Comparison of ENCODE assay signal across 8 cellular contexts in genomic region chr4:17817027-17817426, GRCh38. TPM values are rescaled to one million over a fixed set of nuclear protein-coding genes. Genes with fewer than 3 reads are reported as not detected.
DNase-seq lines count a peak whose midpoint lies in the region; ATAC-seq and TF ChIP-seq lines count a peak whose summit lies in the region.

No MANE protein-coding gene starts in this region.

- H3K36me3 Mint-ChIP-seq in mesothelial cell of epicardium, result peaks cover 2% of the 10 kb centered on the region

- H2AFZ ChIP-seq in PC-3 (ENCODE audit: low read length), result no peak overlapping the region

- H3F3A ChIP-seq in PC-3 (ENCODE audit: low read length, unreplicated experiment), result no peaks in the 10 kb centered on the region

- H3K79me2 ChIP-seq in PC-3 (ENCODE audit: low read length), result peaks cover 65% of the 10 kb centered on the region

- H3K27ac Mint-ChIP-seq in mesothelial cell of epicardium, result peak overlapping the region; percentile 65

- DNase-seq in DMS79 treated with DMSO at 0.1 percent for 48 hours (lab: John Stamatoyannopoulos, UW) (peak; percentile 10), PC-3 (peak; percentile 48), colonic mucosa (no peak), mesothelial cell of epicardium (ENCODE audit: low spot score in 2 of 2, unreplicated experiment in 2 of 2) (no peak), NCI-H524 treated with DMSO at 0.1 percent for 48 hours (lab: John Stamatoyannopoulos, UW) (no peak)
- DNase-seq in activated T-cell treated with anti-CD3 and anti-CD28 coated beads, Interleukin-2, amount 50 U/mL, for 48 hours, result no peak

- intact Hi-C loops in PC-3 (cut with micrococcal nuclease) (loop anchor here (1.0 to 10.0 kb wide), 4 partner anchors 115 to 776 kb away; partner anchors contain the start of gene LCORL), colonic mucosa (cut with DNase I) (loop anchor here (5.0 to 10.0 kb wide), 2 partner anchors 558 to 775 kb away; no protein-coding TSS in a partner anchor)

- POLR2A ChIA-PET in PC-3 (lab: Charles Lee; ENCODE audit: unreplicated experiment), result no interaction called here

- ATAC-seq in GM19035 (IDR thresholded peaks at IDR 0.05; ENCODE audit: unreplicated experiment), result peak; percentile 76
- peak; percentile 80 for ATAC-seq in HG03196 (IDR thresholded peaks at IDR 0.05; ENCODE audit: unreplicated experiment)
- peak; percentile 71 for ATAC-seq in PC-3

- H4K20me1 ChIP-seq in PC-3 (ENCODE audit: low read length), result no peaks in the 10 kb centered on the region

- H3K27me3 ChIP-seq in PC-3 (ENCODE audit: low read length) (no peaks in the 10 kb centered on the region), colonic mucosa (no peaks in the 10 kb centered on the region)

- H3K36me3 ChIP-seq in PC-3 (ENCODE audit: low read depth, low read length) (peaks cover 32% of the 10 kb centered on the region), colonic mucosa (no peaks in the 10 kb centered on the region)

- H3K27ac ChIP-seq in PC-3 (ENCODE audit: low read length), result no peak overlapping the region
- no peak overlapping the region for H3K27ac ChIP-seq in colonic mucosa

- TF ChIP-seq CTCF in PC-3 (conservative IDR thresholded peaks at IDR 0.05; ENCODE audit: low read depth, low read length), result peak; percentile 57
- peak; percentile 26 for TF ChIP-seq CTCF in colonic mucosa (IDR thresholded peaks at IDR 0.05)
- peak; percentile 29 for TF ChIP-seq CTCF in mesothelial cell of epicardium (IDR thresholded peaks at IDR 0.05; ENCODE audit: unreplicated experiment)

- no peak overlapping the region for H3K4me2 ChIP-seq in PC-3 (ENCODE audit: low read length)

- no peak overlapping the region for H3K4me3 Mint-ChIP-seq in mesothelial cell of epicardium

- H3K4me1 ChIP-seq in PC-3 (ENCODE audit: insufficient read depth, low read length) (peaks cover 8% of the 10 kb centered on the region; the same call in 1 of the 2 replicates), colonic mucosa (peaks cover 5% of the 10 kb centered on the region)

- no peaks in the 10 kb centered on the region for H3K27me3 Mint-ChIP-seq in mesothelial cell of epicardium (ENCODE audit: low read depth)

- H3K4me1 Mint-ChIP-seq in mesothelial cell of epicardium, result peaks cover 10% of the 10 kb centered on the region

- no peaks in the 10 kb centered on the region for H3K9me3 Mint-ChIP-seq in mesothelial cell of epicardium

- H3K9ac ChIP-seq in PC-3 (ENCODE audit: low read length), result no peak overlapping the region
- no peak overlapping the region for H3K9ac ChIP-seq in colonic mucosa (ENCODE audit: low read depth in 2 of 2, low read length in 2 of 2)

- H3K9me3 ChIP-seq in PC-3 (ENCODE audit: low read length) (no peaks in the 10 kb centered on the region), colonic mucosa (no peaks in the 10 kb centered on the region)

- CTCF ChIA-PET in PC-3 (lab: Charles Lee), result interaction anchor here (0.6 to 1.3 kb wide), 2 partner anchors 268 to 1028 kb away, joined by 3 read pairs; no protein-coding TSS in a partner anchor

- BruUV-seq in PC-3 (replicated peaks; lab: Mats Ljungman, UMichigan), result no TSS peak

- H3K4me3 ChIP-seq in PC-3 (ENCODE audit: low read length) (no peak overlapping the region), colonic mucosa (no peak overlapping the region)

- H3K9me2 ChIP-seq in PC-3 (replicated peaks; ENCODE audit: low read length), result no peaks in the 10 kb centered on the region

RNA-seq across cellular contexts. Expression of gene NCAPG, which starts 6.2 kb away (rescaled TPM):
- total RNA-seq in PC-3 (2014; rRNA removed) (25.9 and 27.6 TPM in 2 replicates), colonic mucosa (10 to 100 TPM; 10.7 to 38.8 TPM), mesothelial cell of epicardium (13.6 to 17.0 TPM (median 15.7 TPM) in 3 replicates)

RNA-seq across cellular contexts. Expression of gene DCAF16, which starts 6.5 kb away (rescaled TPM):
- total RNA-seq in PC-3 (2014; rRNA removed) (25.5 and 26.1 TPM in 2 replicates), colonic mucosa (10 to 100 TPM; 20.4 to 34.0 TPM), mesothelial cell of epicardium (78.8 to 91.0 TPM (median 84.8 TPM) in 3 replicates)

RNA-seq across cellular contexts. Expression of gene FAM184B, which starts 35.6 kb away (rescaled TPM):
- total RNA-seq in PC-3 (2014; rRNA removed) (0.47 and 0.81 TPM in 2 replicates), colonic mucosa (under 1 TPM; 0.19 to 0.94 TPM), mesothelial cell of epicardium (0.04 TPM in 2 of 3 replicates, not detected in the other)

Comparison
In these comparisons a context has a peak if more than half of its experiments do, and no peak if none do; other contexts are left out.
1. DNase-seq: peak in DMS79 treated with DMSO at 0.1 percent for 48 hours (single experiment) and PC-3 (single experiment); none in colonic mucosa (single experiment), mesothelial cell of epicardium (0 of 2), NCI-H524 treated with DMSO at 0.1 percent for 48 hours (single experiment) and activated T-cell treated with anti-CD3 and anti-CD28 coated beads, Interleukin-2, amount 50 U/mL, for 48 hours (0 of 2).
2. Peak in every context shown above with its lines, with median percentiles within 50 percentile points of each other: ATAC-seq and CTCF ChIP-seq.